ENCODE assay signal across 17 cellular contexts in the genomic region with DNA sequence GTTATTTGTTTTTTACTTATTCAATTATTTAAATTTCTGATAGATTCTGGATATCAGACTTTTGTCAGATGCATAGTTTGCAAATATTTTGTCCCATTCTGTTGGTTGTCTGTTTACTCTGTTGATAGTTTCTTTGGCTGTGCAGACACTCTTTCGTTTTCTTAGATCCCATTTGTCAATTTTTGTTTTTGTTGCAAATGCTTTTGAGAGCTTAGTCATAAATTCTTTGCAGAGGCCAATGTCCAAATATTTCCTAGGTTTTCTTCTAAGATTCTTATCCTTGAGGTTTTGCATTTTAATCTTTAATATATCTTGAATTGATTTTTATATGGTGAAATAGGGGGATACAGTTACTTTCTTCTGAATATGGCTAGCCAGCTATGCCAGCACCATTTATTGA.
"Had no signal": no experiment of that assay in that cellular context is flagged by ENCODE, and none has a peak within 500 bp of the region (broad histone marks: within the 10 kb centered on the region; RNA-seq: fewer than 3 reads in every experiment).

No MANE protein-coding gene starts in this region.

- H3K4me3 Mint-ChIP-seq: activated CD4-positive, alpha-beta T cell treated with anti-CD3 and anti-CD28 coated beads, Interleukin-2, amount 10 ng/mL, durations not matched to agents 7 days and 5 days; activated naive CD4-positive, alpha-beta T cell treated with anti-CD3 and anti-CD28 coated beads for 36 hours; activated T-helper 17 cell treated with anti-CD3 and anti-CD28 coated beads, Interleukin-2, amount 50 U/mL, for 72 hours; nephron had no signal

- H3K27ac ChIP-seq: breast epithelium, esophagus squamous epithelium, sigmoid colon had no signal

- ATAC-seq: activated T-helper 17 cell treated with anti-CD3 and anti-CD28 coated beads, Interleukin-2, amount 50 U/mL, for 72 hours; left lobe of liver had no signal

- H3K9me3 Mint-ChIP-seq: activated CD4-positive, alpha-beta T cell treated with anti-CD3 and anti-CD28 coated beads, Interleukin-2, amount 10 ng/mL, durations not matched to agents 7 days and 5 days; activated naive CD4-positive, alpha-beta T cell treated with anti-CD3 and anti-CD28 coated beads for 36 hours; activated T-helper 17 cell treated with anti-CD3 and anti-CD28 coated beads, Interleukin-2, amount 50 U/mL, for 72 hours had no signal

- H3K4me3 ChIP-seq: breast epithelium, esophagus squamous epithelium, sigmoid colon had no signal

- H3K27ac Mint-ChIP-seq: activated CD4-positive, alpha-beta T cell treated with anti-CD3 and anti-CD28 coated beads, Interleukin-2, amount 10 ng/mL, durations not matched to agents 7 days and 5 days; activated naive CD4-positive, alpha-beta T cell treated with anti-CD3 and anti-CD28 coated beads for 36 hours; activated T-helper 17 cell treated with anti-CD3 and anti-CD28 coated beads, Interleukin-2, amount 50 U/mL, for 72 hours; nephron had no signal

- FAIRE-seq: islet of Langerhans, TTC549 had no signal

- H3K4me1 Mint-ChIP-seq: activated CD4-positive, alpha-beta T cell treated with anti-CD3 and anti-CD28 coated beads, Interleukin-2, amount 10 ng/mL, durations not matched to agents 7 days and 5 days; activated T-helper 17 cell treated with anti-CD3 and anti-CD28 coated beads, Interleukin-2, amount 50 U/mL, for 72 hours; nephron had no signal

- H3K9me3 ChIP-seq: breast epithelium, esophagus squamous epithelium, sigmoid colon had no signal

- DNase-seq: activated CD4-positive, alpha-beta T cell treated with anti-CD3 and anti-CD28 coated beads, Interleukin-2, amount 10 ng/mL, durations not matched to agents 7 days and 5 days; activated CD4-positive, CD25-positive, alpha-beta regulatory T cell; activated CD8-positive, alpha-beta memory T cell treated with anti-CD3 and anti-CD28 coated beads for 24 hours; activated naive CD4-positive, alpha-beta T cell treated with anti-CD3 and anti-CD28 coated beads for 36 hours; esophagus squamous epithelium; glutamatergic neuron; mammary epithelial cell; occipital lobe; sigmoid colon; stimulated activated CD4-positive, alpha-beta T cell treated with anti-CD3 and anti-CD28 coated beads, Interleukin-4, amount 100 ng/mL, for 4 hours; T-helper 2 cell had no signal

- H3K4me1 ChIP-seq: breast epithelium, esophagus squamous epithelium, sigmoid colon had no signal

- H3K36me3 ChIP-seq: breast epithelium, esophagus squamous epithelium, sigmoid colon had no signal

- H3K27me3 ChIP-seq: breast epithelium, esophagus squamous epithelium, sigmoid colon had no signal
